ENCODE assay signal across 9 cellular contexts in the genomic region with DNA sequence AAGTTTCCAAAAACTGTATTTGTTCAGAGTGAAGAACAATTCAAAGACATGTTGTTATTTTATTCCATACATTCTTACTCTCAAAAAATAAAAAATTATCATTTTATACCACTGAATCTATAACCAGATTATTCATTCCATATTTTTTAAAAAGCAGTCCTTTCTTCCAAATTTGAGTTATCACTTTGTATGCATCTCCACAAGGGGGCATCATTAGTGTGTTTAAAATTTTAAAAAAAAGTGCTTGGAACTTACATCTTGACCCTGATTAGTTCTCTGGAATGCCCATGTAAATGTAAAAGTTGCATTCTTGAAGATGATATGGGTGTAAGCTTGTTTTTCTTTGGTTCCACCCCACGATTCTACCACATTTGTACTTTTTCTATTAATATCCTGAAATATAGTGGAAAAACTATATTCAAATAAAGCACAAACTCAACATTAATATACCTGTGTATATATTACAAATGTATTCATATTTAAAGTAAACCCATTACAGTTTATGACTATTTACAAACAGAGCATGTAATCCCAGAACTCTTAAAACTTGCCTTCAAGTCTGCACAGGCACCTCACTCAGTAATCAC.
DNase-seq lines count a peak whose midpoint lies in the region; ATAC-seq and TF ChIP-seq lines count a peak whose summit lies in the region.
"Had no signal": no experiment of that assay in that cellular context is flagged by ENCODE, and none has a peak within 500 bp of the region (broad histone marks: within the 10 kb centered on the region; RNA-seq: fewer than 3 reads in every experiment).

No MANE protein-coding gene starts in this region.

- H3K27me3 ChIP-seq in heart left ventricle (no peaks in the 10 kb centered on the region), right cardiac atrium (ENCODE audit: control insufficient read depth, insufficient read depth) (no peaks in the 10 kb centered on the region), upper lobe of right lung (no peaks in the 10 kb centered on the region)

- TF ChIP-seq CTCF in heart left ventricle (IDR thresholded peaks at IDR 0.05) (peak in 11 of 12 donors; percentile 18 to 55 (median 33)), fibroblast of mammary gland (conservative IDR thresholded peaks at IDR 0.05; ENCODE audit: control insufficient read depth, insufficient read depth, low read depth, low read length) (peak; percentile 46), upper lobe of right lung (IDR thresholded peaks at IDR 0.05) (peak; percentile 43)

- H3K4me1 ChIP-seq in heart left ventricle (peaks cover 0 to 7% (median 0%) of the 10 kb centered on the region in 12 donors), right cardiac atrium (ENCODE audit: control insufficient read depth, insufficient read depth, low read length) (no peaks in the 10 kb centered on the region), upper lobe of right lung (no peaks in the 10 kb centered on the region)

- ATAC-seq in heart left ventricle (no peak), right cardiac atrium (no peak), upper lobe of right lung (no peak), HG02852 (IDR thresholded peaks at IDR 0.05; ENCODE audit: unreplicated experiment) (no peak), GM21360 (IDR thresholded peaks at IDR 0.05; ENCODE audit: unreplicated experiment) (no peak)

- intact Hi-C loops in heart left ventricle (cut with DNase I) = no loop called here
- intact Hi-C loops in right cardiac atrium (cut with DNase I) = no loop called here
- intact Hi-C loops in upper lobe of right lung (cut with DNase I) = no loop called here

- H3K36me3 ChIP-seq in heart left ventricle = peaks cover 0 to 34% (median 5%) of the 10 kb centered on the region in 9 donors
- peaks cover 4% of the 10 kb centered on the region for H3K36me3 ChIP-seq in upper lobe of right lung

- no peaks in the 10 kb centered on the region for H3K9me3 ChIP-seq in heart left ventricle
- H3K9me3 ChIP-seq in right cardiac atrium (ENCODE audit: control insufficient read depth, low read length) = no peaks in the 10 kb centered on the region
- no peaks in the 10 kb centered on the region for H3K9me3 ChIP-seq in upper lobe of right lung

- no peak overlapping the region for H3K27ac ChIP-seq in heart left ventricle
- no peak overlapping the region for H3K27ac ChIP-seq in right cardiac atrium (ENCODE audit: low read length)
- no peak overlapping the region for H3K27ac ChIP-seq in upper lobe of right lung

- no peak for TF ChIP-seq POLR2A in heart left ventricle (IDR thresholded peaks at IDR 0.05)

- DNase-seq in heart left ventricle (no peak), right cardiac atrium (no peak), OCI-M1 (lab: John Stamatoyannopoulos, UW) (peak; percentile 78), fibroblast of mammary gland (ENCODE audit: low read depth) (peak; percentile 47), upper lobe of right lung (no peak), SIG-M5 (lab: John Stamatoyannopoulos, UW) (no peak)
- DNase-seq: NCI-H526 treated with DMSO at 0.1 percent for 48 hours had no signal

- H3K4me3 ChIP-seq in heart left ventricle (no peak overlapping the region), right cardiac atrium (ENCODE audit: low read length) (no peak overlapping the region), fibroblast of mammary gland (ENCODE audit: control insufficient read depth, low read depth, low read length) (no peak overlapping the region), upper lobe of right lung (no peak overlapping the region)

- WGBS in heart left ventricle, 4 donors = 59 to 66% (median 62%) methylated on average over 1 of the region's 1 CpG
- WGBS in right cardiac atrium = 57% methylated on average over 1 of the region's 1 CpG

Comparison
In these comparisons a context has a peak if more than half of its experiments do, and no peak if none do; other contexts are left out.
1. DNase-seq: peak in OCI-M1 (single experiment) and fibroblast of mammary gland (single experiment); none in heart left ventricle (0 of 5), right cardiac atrium (0 of 3), upper lobe of right lung (single experiment) and SIG-M5 (single experiment).
2. Peak in every context shown above with its lines, with median percentiles within 50 percentile points of each other: CTCF ChIP-seq.